Comparison of ENCODE assay signal across 33 cellular contexts in genomic region chr14:103995876-103996275, GRCh38. TPM values are rescaled to one million over a fixed set of nuclear protein-coding genes. Genes with fewer than 3 reads are reported as not detected.
"Had no signal": no experiment of that assay in that cellular context is flagged by ENCODE, and none has a peak within 500 bp of the region (broad histone marks: within the 10 kb centered on the region; RNA-seq: fewer than 3 reads in every experiment).

No MANE protein-coding gene starts in this region.

- H3K4me3 Mint-ChIP-seq: activated B cell treated with CpG ODN at 0.5 μM for 24 hours; activated CD8-positive, alpha-beta T cell treated with anti-CD3 and anti-CD28 coated beads for 36 hours; activated naive CD8-positive, alpha-beta T cell; activated T-cell treated with anti-CD3 and anti-CD28 coated beads, Interleukin-2, amount 50 U/mL, for 4 hours; activated T-helper 17 cell treated with anti-CD3 and anti-CD28 coated beads, Interleukin-2, amount 50 U/mL, for 72 hours; dendritic cell treated with granulocyte-macrophage colony-stimulating factor and Interleukin-4, amounts not matched to agents 40 ng/mL and 50 ng/mL, for 4 days; effector memory CD8-positive, alpha-beta T cell; T-helper 17 cell; T-helper 2 cell treated with Interferon-gamma antibody and Interleukin-4, amounts not matched to agents 5 μg/mL and 100 μg/mL, for 36 hours had no signal

- DNase-seq: activated B cell treated with CpG ODN at 0.5 μM for 24 hours; activated CD4-positive, alpha-beta T cell treated with anti-CD3 and anti-CD28 coated beads for 48 hours; activated CD4-positive, alpha-beta T cell treated with anti-CD3 and anti-CD28 coated beads, Interleukin-2, amount 50 U/mL, for 1 hour; activated CD4-positive, alpha-beta T cell treated with anti-CD3 and anti-CD28 coated beads, Interleukin-2, amount 50 U/mL, for 48 hours; activated CD8-positive, alpha-beta memory T cell treated with anti-CD3 and anti-CD28 coated beads for 24 hours; activated CD8-positive, alpha-beta T cell treated with anti-CD3 and anti-CD28 coated beads for 36 hours; activated effector memory CD4-positive, alpha-beta T cell treated with Interleukin-2 at 50 U/mL for 16 hours; activated gamma-delta T cell treated with Interleukin-2 at 50 U/mL for 16 hours; activated naive CD4-positive, alpha-beta T cell treated with anti-CD3 and anti-CD28 coated beads, Interleukin-2, amount 50 U/mL, for 16 hours; activated naive CD4-positive, alpha-beta T cell treated with Interleukin-2 at 50 U/mL for 16 hours; activated T-cell treated with anti-CD3 and anti-CD28 coated beads, Interleukin-2, amount 50 U/mL, for 4 hours; amniotic stem cell; anterior cingulate cortex; brain microvascular endothelial cell; caudate nucleus; colonic mucosa; dorsolateral prefrontal cortex; effector memory CD8-positive, alpha-beta T cell; esophagus squamous epithelium; foreskin melanocyte; heart left ventricle; T-helper 1 cell; T-helper 17 cell; T1000; WERI-Rb-1 had no signal

- H3K4me1 Mint-ChIP-seq: activated B cell treated with CpG ODN at 0.5 μM for 24 hours; activated T-helper 17 cell treated with anti-CD3 and anti-CD28 coated beads, Interleukin-2, amount 50 U/mL, for 72 hours had no signal

- H3K27me3 Mint-ChIP-seq: dendritic cell treated with granulocyte-macrophage colony-stimulating factor and Interleukin-4, amounts not matched to agents 40 ng/mL and 50 ng/mL, for 4 days had no signal

- H3K4me3 ChIP-seq: colonic mucosa, dorsolateral prefrontal cortex, esophagus squamous epithelium, heart left ventricle had no signal

- H3K9me3 Mint-ChIP-seq: activated B cell treated with CpG ODN at 0.5 μM for 24 hours; activated CD8-positive, alpha-beta T cell treated with anti-CD3 and anti-CD28 coated beads for 36 hours; activated T-cell treated with anti-CD3 and anti-CD28 coated beads, Interleukin-2, amount 50 U/mL, for 4 hours; activated T-helper 17 cell treated with anti-CD3 and anti-CD28 coated beads, Interleukin-2, amount 50 U/mL, for 72 hours; dendritic cell treated with granulocyte-macrophage colony-stimulating factor and Interleukin-4, amounts not matched to agents 40 ng/mL and 50 ng/mL, for 4 days; effector memory CD8-positive, alpha-beta T cell; T-helper 2 cell treated with Interferon-gamma antibody and Interleukin-4, amounts not matched to agents 5 μg/mL and 100 μg/mL, for 36 hours had no signal

- H3K27ac ChIP-seq: brain microvascular endothelial cell, colonic mucosa, dorsolateral prefrontal cortex, esophagus squamous epithelium, heart left ventricle, WERI-Rb-1 had no signal

- H3K27ac Mint-ChIP-seq: activated B cell treated with CpG ODN at 0.5 μM for 24 hours; activated CD8-positive, alpha-beta T cell treated with anti-CD3 and anti-CD28 coated beads for 36 hours; activated naive CD8-positive, alpha-beta T cell; activated T-helper 17 cell treated with anti-CD3 and anti-CD28 coated beads, Interleukin-2, amount 50 U/mL, for 72 hours; dendritic cell treated with granulocyte-macrophage colony-stimulating factor and Interleukin-4, amounts not matched to agents 40 ng/mL and 50 ng/mL, for 4 days; effector memory CD8-positive, alpha-beta T cell; T-helper 17 cell; T-helper 2 cell treated with Interferon-gamma antibody and Interleukin-4, amounts not matched to agents 5 μg/mL and 100 μg/mL, for 36 hours had no signal

- H3K36me3 Mint-ChIP-seq: activated naive CD8-positive, alpha-beta T cell had no signal

RNA-seq across cellular contexts. Expression of gene RD3L, which starts 53.5 kb away (rescaled TPM):
- total RNA-seq: activated B cell treated with CpG ODN at 0.5 μM for 24 hours; activated CD8-positive, alpha-beta T cell treated with anti-CD3 and anti-CD28 coated beads for 36 hours; activated T-cell treated with anti-CD3 and anti-CD28 coated beads, Interleukin-2, amount 50 U/mL, for 4 hours; activated T-helper 17 cell treated with anti-CD3 and anti-CD28 coated beads, Interleukin-2, amount 50 U/mL, for 72 hours; astrocyte; bronchial epithelial cell; colonic mucosa; dorsolateral prefrontal cortex; esophagus squamous epithelium; fibroblast of lung; fibroblast of villous mesenchyme had no signal
